In genomic region chr5:94021246-94021645, GRCh38 we compare ENCODE assay signal across 14 cellular contexts.
DNase-seq lines count a peak whose midpoint lies in the region; ATAC-seq, FAIRE-seq and TF ChIP-seq lines count a peak whose summit lies in the region.
"Had no signal": no experiment of that assay in that cellular context is flagged by ENCODE, and none has a peak within 500 bp of the region (broad histone marks: within the 10 kb centered on the region; RNA-seq: fewer than 3 reads in every experiment).

No MANE protein-coding gene starts in this region.

- no peak for FAIRE-seq in pancreas (lab: Jason Lieb, UNC)
- FAIRE-seq: A204.1, H1 had no signal

- H3K27me3 Mint-ChIP-seq in natural killer cell treated with Interleukin-12 subunit alpha and Interleukin-12 subunit beta and Interleukin-15 and Interleukin-18, amount 100 ng/mL, for 72 hours = no peaks in the 10 kb centered on the region
- H3K27me3 Mint-ChIP-seq: dendritic cell treated with granulocyte-macrophage colony-stimulating factor and Interleukin-4, amounts not matched to agents 40 ng/mL and 50 ng/mL, for 4 days had no signal

- H3K4me3 ChIP-seq in pancreas = no peak overlapping the region
- H3K4me3 ChIP-seq: lung, smooth muscle cell had no signal

- H3K4me3 Mint-ChIP-seq in natural killer cell treated with Interleukin-12 subunit alpha and Interleukin-12 subunit beta and Interleukin-15 and Interleukin-18, amount 100 ng/mL, for 72 hours = no peak overlapping the region
- H3K4me3 Mint-ChIP-seq: dendritic cell treated with granulocyte-macrophage colony-stimulating factor and Interleukin-4, amounts not matched to agents 40 ng/mL and 50 ng/mL, for 4 days had no signal

- no peaks in the 10 kb centered on the region for H3K9me3 ChIP-seq in pancreas

- intact Hi-C loops in pancreas (cut with DNase I) = no loop called here

- no peaks in the 10 kb centered on the region for H3K27me3 ChIP-seq in pancreas

- TF ChIP-seq CTCF in pancreas (IDR thresholded peaks at IDR 0.05) = no peak

- no peaks in the 10 kb centered on the region for H3K36me3 ChIP-seq in pancreas

- peak; percentile 0 for DNase-seq in NCI-H1105 treated with DMSO at 0.1 percent for 48 hours (lab: John Stamatoyannopoulos, UW)
- DNase-seq in NCI-H1105 (lab: John Stamatoyannopoulos, UW) = no peak
- peak; percentile 28 for DNase-seq in NCI-H460 (ENCODE audit: extremely low read depth, low read depth)
- DNase-seq in dermis microvascular lymphatic vessel endothelial cell (ENCODE audit: low read depth in 2 of 2) = peak; percentile 57 to 86
- peak in 2 of 6 donors; percentile 16 to 50 for DNase-seq in pancreas
- no peak for DNase-seq in NCI-H187 (lab: John Stamatoyannopoulos, UW)
- DNase-seq in natural killer cell treated with Interleukin-12 subunit alpha and Interleukin-12 subunit beta and Interleukin-15 and Interleukin-18, amount 100 ng/mL, for 72 hours (ENCODE audit: low spot score) = no peak

- H3K4me1 ChIP-seq in pancreas = no peaks in the 10 kb centered on the region

- H3K9me3 Mint-ChIP-seq in natural killer cell treated with Interleukin-12 subunit alpha and Interleukin-12 subunit beta and Interleukin-15 and Interleukin-18, amount 100 ng/mL, for 72 hours = peaks cover 9% of the 10 kb centered on the region

- no peak overlapping the region for H3K27ac Mint-ChIP-seq in natural killer cell treated with Interleukin-12 subunit alpha and Interleukin-12 subunit beta and Interleukin-15 and Interleukin-18, amount 100 ng/mL, for 72 hours
- H3K27ac Mint-ChIP-seq: dendritic cell treated with granulocyte-macrophage colony-stimulating factor and Interleukin-4, amounts not matched to agents 40 ng/mL and 50 ng/mL, for 4 days had no signal

- peak; percentile 71 to 89 (median 86) for ATAC-seq in pancreas
- no peak for ATAC-seq in natural killer cell treated with Interleukin-12 subunit alpha and Interleukin-12 subunit beta and Interleukin-15 and Interleukin-18, amount 100 ng/mL, for 72 hours
- no peak for ATAC-seq in HG02938 (IDR thresholded peaks at IDR 0.05; ENCODE audit: unreplicated experiment)
- ATAC-seq: Right ventricle myocardium inferior had no signal

- 49 to 52% methylated on average over 2 of the region's 2 CpGs for WGBS in pancreas, 2 donors

- H3K27ac ChIP-seq in pancreas = peak overlapping the region in 1 of 4 donors; percentile 34

- H3K36me3 Mint-ChIP-seq in natural killer cell treated with Interleukin-12 subunit alpha and Interleukin-12 subunit beta and Interleukin-15 and Interleukin-18, amount 100 ng/mL, for 72 hours = peaks cover 32% of the 10 kb centered on the region

- peaks cover 2 to 21% of the 10 kb centered on the region in 2 donors for H3K4me1 Mint-ChIP-seq in natural killer cell treated with Interleukin-12 subunit alpha and Interleukin-12 subunit beta and Interleukin-15 and Interleukin-18, amount 100 ng/mL, for 72 hours (ENCODE audit: low read depth in 2 of 2)

Comparison
In these comparisons a context has a peak if more than half of its experiments do, and no peak if none do; other contexts are left out.
1. DNase-seq: peak in NCI-H1105 treated with DMSO at 0.1 percent for 48 hours (single experiment), NCI-H460 (single experiment) and dermis microvascular lymphatic vessel endothelial cell (2 of 2); none in NCI-H1105 (single experiment), NCI-H187 (0 of 2) and natural killer cell treated with Interleukin-12 subunit alpha and Interleukin-12 subunit beta and Interleukin-15 and Interleukin-18, amount 100 ng/mL, for 72 hours (single experiment).
2. ATAC-seq: peak in pancreas (4 of 4); none in natural killer cell treated with Interleukin-12 subunit alpha and Interleukin-12 subunit beta and Interleukin-15 and Interleukin-18, amount 100 ng/mL, for 72 hours (0 of 2) and HG02938 (single experiment).